20 cellular contexts compared by ENCODE assay signal in genomic region chr9:15287309-15287708, GRCh38. TPM values are rescaled to one million over a fixed set of nuclear protein-coding genes. Genes with fewer than 3 reads are reported as not detected.
DNase-seq lines count a peak whose midpoint lies in the region; ATAC-seq, FAIRE-seq and TF ChIP-seq lines count a peak whose summit lies in the region.
"Had no signal": no experiment of that assay in that cellular context is flagged by ENCODE, and none has a peak within 500 bp of the region (broad histone marks: within the 10 kb centered on the region; RNA-seq: fewer than 3 reads in every experiment).

No MANE protein-coding gene starts in this region.

- BruUV-seq in K562 (replicated peaks; lab: Mats Ljungman, UMichigan), result no TSS peak

- H3K9me1 ChIP-seq in K562 (ENCODE audit: control insufficient read depth, insufficient read depth, low read length), result no peaks in the 10 kb centered on the region

- H3K36me3 ChIP-seq in K562 (ENCODE audit: control insufficient read depth, insufficient read depth, low read length) (no peaks in the 10 kb centered on the region), mucosa of descending colon (ENCODE audit: low read depth) (no peaks in the 10 kb centered on the region)
- H3K36me3 ChIP-seq: BLaER1, Peyer's patch had no signal

- no peaks in the 10 kb centered on the region for H4K20me1 ChIP-seq in K562 (replicated peaks; ENCODE audit: control insufficient read depth, insufficient read depth, low read length)
- H4K20me1 ChIP-seq: BLaER1 had no signal

- ATAC-seq in K562 (no peak), mucosa of descending colon (peak; percentile 64)
- no peak for ATAC-seq in stimulated activated naive CD8-positive, alpha-beta T cell treated with anti-CD3 and anti-CD28 coated beads, Interleukin-15, Interleukin-2, amounts not matched to agents 100 U/mL and 50 U/mL, for 24 hours
- ATAC-seq: SK-N-SH treated with all-trans-retinoic acid at 6 μM for 48 hours had no signal

- intact Hi-C loops in K562 (cut with micrococcal nuclease) (no loop called here), mucosa of descending colon (cut with DNase I, micrococcal nuclease) (no loop called here)

- no peak for TF ChIP-seq POLR2A in K562 (conservative IDR thresholded peaks at IDR 0.05)

- TF ChIP-seq RAD21 in K562 (CRISPR knock-in tag; conservative IDR thresholded peaks at IDR 0.05 in 1 of 2, IDR thresholded peaks at IDR 0.05 in 1 of 2), result no peak

- DNase-seq in CMK (ENCODE audit: low read depth), result peak; percentile 39
- DNase-seq in NCI-H1105 (lab: John Stamatoyannopoulos, UW), result peak; percentile 44
- peak in 1 of 4 experiments; percentile 11 for DNase-seq in K562 (ENCODE audit: extremely low read depth in 1 of 4, low spot score in 3 of 4)
- no peak for DNase-seq in mucosa of descending colon
- no peak for DNase-seq in T-helper 2 cell
- no peak for DNase-seq in stimulated activated naive CD8-positive, alpha-beta T cell treated with anti-CD3 and anti-CD28 coated beads, Interleukin-15, Interleukin-2, amounts not matched to agents 100 U/mL and 50 U/mL, for 24 hours
- no peak for DNase-seq in AG20443 (ENCODE audit: low spot score)
- DNase-seq: CD4-positive, alpha-beta memory T cell; Karpas-422; MV-4-11; NCI-H1417 treated with DMSO at 0.1 percent for 48 hours; NCI-H187 treated with DMSO at 0.1 percent for 48 hours; NCI-H226; NCI-H510A treated with DMSO at 0.1 percent for 48 hours; NCI-H82; Peyer's patch had no signal

- POLR2A ChIA-PET in K562 (lab: Yijun Ruan, JAX), result no interaction called here

- H3K4me1 ChIP-seq in K562 (replicated peaks in 1 of 2; ENCODE audit: control insufficient read depth in 2 of 2, insufficient read depth in 2 of 2, low read length in 2 of 2), result no peaks in the 10 kb centered on the region
- peaks cover 24% of the 10 kb centered on the region for H3K4me1 ChIP-seq in mucosa of descending colon (ENCODE audit: low read depth)
- H3K4me1 ChIP-seq: BLaER1, Peyer's patch had no signal

- 0 out of 2 replicates have a peak, but pooled peaks have one; percentile 8 for TF ChIP-seq EP300 in K562 (IDR thresholded peaks at IDR 0.05; ENCODE audit: low read length)

- TF ChIP-seq CTCF in K562 (IDR thresholded peaks at IDR 0.05 in 2 of 3, conservative IDR thresholded peaks at IDR 0.05 in 1 of 3; ENCODE audit: insufficient read depth in 2 of 3, low read depth in 1 of 3, low read length in 3 of 3) (no peak), mucosa of descending colon (IDR thresholded peaks at IDR 0.05) (no peak)

- no peak overlapping the region for H3K9ac ChIP-seq in K562 (ENCODE audit: insufficient read depth in 1 of 2, low read depth in 2 of 2, low read length in 2 of 2)
- H3K9ac ChIP-seq: BLaER1 had no signal

- no peak overlapping the region for H2AFZ ChIP-seq in K562 (ENCODE audit: low read depth, low read length)

- in situ Hi-C loops in K562 (cut with MboI), result no loop called here

- H3K27ac ChIP-seq in K562 (ENCODE audit: extremely low read depth, low read depth, low read length), result no peak overlapping the region
- H3K27ac ChIP-seq: BLaER1, Peyer's patch had no signal

- H3K9me3 ChIP-seq in K562 (replicated peaks; ENCODE audit: control insufficient read depth, insufficient read depth, low read depth, low read length) (no peaks in the 10 kb centered on the region), mucosa of descending colon (no peaks in the 10 kb centered on the region)
- H3K9me3 ChIP-seq: Peyer's patch had no signal

- WGBS in K562 (ENCODE audit: insufficient coverage, low coverage, missing lambda C conversion rate), result 2% methylated on average over 4 of the region's 4 CpGs

- CTCF ChIA-PET in K562 (lab: Yijun Ruan, JAX; ENCODE audit: low intra/inter-chr PET ratio), result no interaction called here

- H3K4me3 ChIP-seq in K562 (no peak overlapping the region), mucosa of descending colon (no peak overlapping the region)
- H3K4me3 ChIP-seq: BLaER1, Peyer's patch had no signal

- H3K79me2 ChIP-seq in K562 (ENCODE audit: control insufficient read depth, insufficient read depth, low read length), result no peaks in the 10 kb centered on the region

- no peak overlapping the region for H3K4me2 ChIP-seq in K562 (ENCODE audit: insufficient read depth, low read length)
- H3K4me2 ChIP-seq: BLaER1 had no signal

- no peaks in the 10 kb centered on the region for H3K27me3 ChIP-seq in K562 (ENCODE audit: control insufficient read depth in 2 of 2, insufficient read depth in 2 of 2, low read length in 2 of 2)
- H3K27me3 ChIP-seq: BLaER1, Peyer's patch had no signal

- FAIRE-seq in K562 (lab: Jason Lieb, UNC), result no peak
- FAIRE-seq: G401.6, GM12892 had no signal

TF ChIP-seq in K562, 482 proteins besides CTCF, POLR2A, EP300 and RAD21 (continues in another document):
- TF ChIP-seq C11orf30 (IDR thresholded peaks at IDR 0.05; ENCODE audit: low read depth) (no peak), ATF7 (IDR thresholded peaks at IDR 0.05) (no peak), ZNF134 (CRISPR knock-in tag; conservative IDR thresholded peaks at IDR 0.05) (no peak), FOSL1 (tag; conservative IDR thresholded peaks at IDR 0.05) (no peak), ZKSCAN1 (IDR thresholded peaks at IDR 0.05; ENCODE audit: low read depth, low read length) (no peak), EWSR1 (IDR thresholded peaks at IDR 0.05; ENCODE audit: borderline replicate concordance, low read depth, partially characterized antibody) (no peak), ZFP91 (CRISPR knock-in tag; IDR thresholded peaks at IDR 0.05) (no peak), ZNF436 (CRISPR knock-in tag; IDR thresholded peaks at IDR 0.05) (no peak), LCOR (CRISPR knock-in tag; IDR thresholded peaks at IDR 0.05) (no peak), ZNF354B (CRISPR knock-in tag; IDR thresholded peaks at IDR 0.05) (no peak), IRF9 (tag; IDR thresholded peaks at IDR 0.05) (no peak), RFX7 (CRISPR knock-in tag; IDR thresholded peaks at IDR 0.05) (no peak), FOXK2 (conservative IDR thresholded peaks at IDR 0.05 in 1 of 2, IDR thresholded peaks at IDR 0.05 in 1 of 2; ENCODE audit: low read depth in 2 of 2) (no peak), SMAD4 (CRISPR knock-in tag; conservative IDR thresholded peaks at IDR 0.05) (no peak), RAD51 (IDR thresholded peaks at IDR 0.05; ENCODE audit: borderline replicate concordance, low read depth) (0 out of 2 replicates have a peak, but pooled peaks have one; percentile 35), ARID3A (IDR thresholded peaks at IDR 0.05; ENCODE audit: borderline replicate concordance, low read depth, low read length) (no peak)

RNA-seq across cellular contexts. Expression of gene TTC39B, which starts 19.7 kb away (rescaled TPM):
- 0.60 and 1.8 TPM in 2 replicates for total RNA-seq in K562 (2011; cell fraction: chromatin; rRNA removed; ENCODE audit: low replicate concordance)
- 0.33 and 0.39 TPM in 2 replicates for total RNA-seq in K562 (2011; cell fraction: nucleolus; rRNA removed)
- 0.61 and 0.95 TPM in 2 replicates for total RNA-seq in K562 (2011; cell fraction: nucleoplasm; rRNA removed)
- 0.82 and 0.91 TPM in 2 replicates for total RNA-seq in K562 (2014; rRNA removed)
- total RNA-seq in K562 (2014; rRNA removed; fragmentation: Illumina TruSeq; extraction: Trizol), result 1.1 and 1.3 TPM in 2 replicates
- 0.53 and 0.98 TPM in 2 replicates for total RNA-seq in K562 (2015; rRNA removed; fragmentation: Illumina TruSeq; extraction: Trizol)
- total RNA-seq in K562 (2021), result 1.2 and 1.5 TPM in 2 replicates
- 0.32 and 0.85 TPM in 2 replicates for polyA plus RNA-seq in K562 (2011; rRNA removed)
- polyA plus RNA-seq in K562 (2011; cell fraction: cytosol; rRNA removed), result 0.07 and 0.27 TPM in 2 replicates
- 0.11 and 0.66 TPM in 2 replicates for polyA plus RNA-seq in K562 (2011; cell fraction: nucleus; rRNA removed)
- 0.57 and 3.4 TPM in 2 replicates for polyA plus RNA-seq in K562 (2012)
- polyA plus RNA-seq in K562 (2014; fragmentation: Illumina TruSeq; extraction: Trizol), result 0.66 and 0.76 TPM in 2 replicates
- 1 to 10 TPM in 1 of 2 experiments, under 1 TPM in 1; 0.95 to 1.2 TPM for polyA plus RNA-seq in K562 (2014; fragmentation: Nextera tagmentation; extraction: Ambion mirVana)
- polyA plus RNA-seq in K562 (2014; rRNA removed), result 0.62 and 1.7 TPM in 2 replicates
- 1.3 and 1.5 TPM in 2 replicates for polyA minus RNA-seq in K562 (2011; rRNA and poly(A)+ RNA removed)
- 0.19 and 0.55 TPM in 2 replicates for polyA minus RNA-seq in K562 (2011; cell fraction: cytosol; rRNA and poly(A)+ RNA removed)
- polyA minus RNA-seq in K562 (2011; cell fraction: nucleus; rRNA and poly(A)+ RNA removed), result 0.40 and 1.00 TPM in 2 replicates
- total RNA-seq in mucosa of descending colon, result 10 to 100 TPM; 36.9 to 48.0 (median 43.8) TPM

Comparison
In these comparisons a context has a peak if more than half of its experiments do, and no peak if none do; other contexts are left out.
1. DNase-seq: peak in CMK (single experiment) and NCI-H1105 (single experiment); none in mucosa of descending colon (0 of 3), T-helper 2 cell (0 of 5), stimulated activated naive CD8-positive, alpha-beta T cell treated with anti-CD3 and anti-CD28 coated beads, Interleukin-15, Interleukin-2, amounts not matched to agents 100 U/mL and 50 U/mL, for 24 hours (single experiment) and AG20443 (single experiment).
2. RNA of gene TTC39B, which starts 19.7 kb away (total RNA-seq): 36.9 to 48.0 TPM in mucosa of descending colon; 0.33 to 1.8 TPM in K562; every median in the first group is over 10 times any median in the second.